In the genomic region with DNA sequence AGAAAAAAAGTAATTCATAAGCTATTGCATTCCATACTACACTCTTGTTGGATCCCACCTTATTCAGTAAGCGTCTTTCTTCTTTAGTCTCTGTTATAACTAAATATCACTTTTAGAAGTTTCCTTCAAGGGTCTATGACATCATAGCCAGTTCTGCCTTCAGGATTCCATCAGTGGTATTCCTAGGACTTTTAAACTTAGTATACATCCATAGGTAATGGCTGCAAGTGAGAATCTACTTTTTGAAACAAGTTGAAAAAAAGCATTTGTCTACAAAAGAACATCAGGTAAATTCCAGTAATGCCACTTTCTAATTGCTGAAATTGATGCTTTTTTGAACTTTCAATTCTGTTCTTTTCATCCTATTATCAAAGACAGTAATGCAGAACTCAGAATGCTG, we compare ENCODE assay signal across 8 cellular contexts. TPM values are rescaled to one million over a fixed set of nuclear protein-coding genes. Genes with fewer than 3 reads are reported as not detected.
"Had no signal": no experiment of that assay in that cellular context is flagged by ENCODE, and none has a peak within 500 bp of the region (broad histone marks: within the 10 kb centered on the region; RNA-seq: fewer than 3 reads in every experiment).

FSCB (minus strand) TSS at position 101 of the 400 bp plus-strand sequence. CDS start 296 bp downstream, outside the sequence.

- DNase-seq: GDM1, GF-D8 had no signal

- ATAC-seq: GM12878 had no signal

- H3K4me3 ChIP-seq: GM12878 had no signal

- FAIRE-seq: G401.6, GM12878, GM12891, GM12892, GM18507 had no signal

RNA-seq across cellular contexts. Expression of gene FSCB, which starts in this region (rescaled TPM):
- total RNA-seq: G401, GM12878 had no signal
- polyA plus RNA-seq: GM12878 had no signal
